ENCODE assay signal across 34 cellular contexts in genomic region chr5:86137297-86137696, GRCh38.
"Had no signal": no experiment of that assay in that cellular context is flagged by ENCODE, and none has a peak within 500 bp of the region (broad histone marks: within the 10 kb centered on the region; RNA-seq: fewer than 3 reads in every experiment).

No MANE protein-coding gene starts in this region.

- ATAC-seq: activated CD8-positive, alpha-beta memory T cell treated with anti-CD3 and anti-CD28 coated beads, Interleukin-2, amount 10 ng/mL, durations not matched to agents 7 days and 5 days; activated T-cell treated with anti-CD3 and anti-CD28 coated beads, Interleukin-2, amount 50 U/mL, for 72 hours; activated T-helper 17 cell treated with anti-CD3 and anti-CD28 coated beads, Interleukin-2, amount 50 U/mL, for 72 hours had no signal

- H3K4me1 Mint-ChIP-seq: activated CD4-positive, alpha-beta memory T cell treated with anti-CD3 and anti-CD28 coated beads, Interleukin-2, amount 10 ng/mL, durations not matched to agents 7 days and 5 days; activated CD8-positive, alpha-beta memory T cell treated with anti-CD3 and anti-CD28 coated beads, Interleukin-2, amount 10 ng/mL, durations not matched to agents 7 days and 5 days; activated naive CD8-positive, alpha-beta T cell treated with anti-CD3 and anti-CD28 coated beads for 36 hours; activated T-helper 17 cell treated with anti-CD3 and anti-CD28 coated beads, Interleukin-2, amount 50 U/mL, for 72 hours; central memory CD8-positive, alpha-beta T cell had no signal

- H3K4me3 ChIP-seq: colonic mucosa, MG63 had no signal

- DNase-seq: activated CD4-positive, alpha-beta memory T cell treated with anti-CD3 and anti-CD28 coated beads, Interleukin-2, amount 10 ng/mL, durations not matched to agents 7 days and 5 days; activated CD4-positive, alpha-beta T cell treated with anti-CD3 and anti-CD28 coated beads for 1 hour; activated CD4-positive, alpha-beta T cell treated with anti-CD3 and anti-CD28 coated beads for 48 hours; activated CD4-positive, CD25-positive, alpha-beta regulatory T cell; activated CD8-positive, alpha-beta memory T cell treated with anti-CD3 and anti-CD28 coated beads for 24 hours; activated CD8-positive, alpha-beta memory T cell treated with anti-CD3 and anti-CD28 coated beads, Interleukin-2, amount 10 ng/mL, durations not matched to agents 7 days and 5 days; activated effector memory CD4-positive, alpha-beta T cell treated with anti-CD3 and anti-CD28 coated beads, Interleukin-2, amount 50 U/mL, for 16 hours; activated naive CD4-positive, alpha-beta T cell; activated naive CD4-positive, alpha-beta T cell treated with anti-CD3 and anti-CD28 coated beads, Interleukin-2, amount 50 U/mL, for 16 hours; activated naive CD8-positive, alpha-beta T cell treated with anti-CD3 and anti-CD28 coated beads for 36 hours; activated T-cell treated with anti-CD3 and anti-CD28 coated beads, Interleukin-2, amount 50 U/mL, for 1 hour; activated T-cell treated with anti-CD3 and anti-CD28 coated beads, Interleukin-2, amount 50 U/mL, for 72 hours; amniotic stem cell; aorta; brain microvascular endothelial cell; colonic mucosa; Kasumi-1; MG63; NCI-H1048; NCI-H1105 treated with DMSO at 0.1 percent for 48 hours; NCI-H1436; NCI-H1694; NCI-H1930; NCI-H2081 treated with DMSO at 0.1 percent for 48 hours; NCI-H226; NCI-H524 treated with DMSO at 0.1 percent for 48 hours; Right ventricle myocardium superior; SW 1271; T-helper 1 cell; T-helper 2 cell; T-helper 9 cell had no signal

- H3K9me3 ChIP-seq: colonic mucosa, MG63 had no signal

- H3K27ac Mint-ChIP-seq: activated CD4-positive, alpha-beta memory T cell treated with anti-CD3 and anti-CD28 coated beads, Interleukin-2, amount 10 ng/mL, durations not matched to agents 7 days and 5 days; activated CD8-positive, alpha-beta memory T cell treated with anti-CD3 and anti-CD28 coated beads, Interleukin-2, amount 10 ng/mL, durations not matched to agents 7 days and 5 days; activated naive CD8-positive, alpha-beta T cell treated with anti-CD3 and anti-CD28 coated beads for 36 hours; activated T-cell treated with anti-CD3 and anti-CD28 coated beads, Interleukin-2, amount 50 U/mL, for 72 hours; activated T-helper 17 cell treated with anti-CD3 and anti-CD28 coated beads, Interleukin-2, amount 50 U/mL, for 72 hours had no signal

- H3K36me3 ChIP-seq: brain microvascular endothelial cell, colonic mucosa, MG63 had no signal

- H3K9me3 Mint-ChIP-seq: activated CD4-positive, alpha-beta memory T cell treated with anti-CD3 and anti-CD28 coated beads, Interleukin-2, amount 10 ng/mL, durations not matched to agents 7 days and 5 days; activated T-cell treated with anti-CD3 and anti-CD28 coated beads, Interleukin-2, amount 50 U/mL, for 72 hours; activated T-helper 17 cell treated with anti-CD3 and anti-CD28 coated beads, Interleukin-2, amount 50 U/mL, for 72 hours had no signal

- H3K27ac ChIP-seq: brain microvascular endothelial cell, colonic mucosa, VCaP had no signal

- H3K36me3 Mint-ChIP-seq: activated CD8-positive, alpha-beta memory T cell treated with anti-CD3 and anti-CD28 coated beads, Interleukin-2, amount 10 ng/mL, durations not matched to agents 7 days and 5 days; activated naive CD8-positive, alpha-beta T cell treated with anti-CD3 and anti-CD28 coated beads for 36 hours had no signal

- H3K4me1 ChIP-seq: colonic mucosa had no signal

- H3K4me3 Mint-ChIP-seq: activated CD4-positive, alpha-beta memory T cell treated with anti-CD3 and anti-CD28 coated beads, Interleukin-2, amount 10 ng/mL, durations not matched to agents 7 days and 5 days; activated CD8-positive, alpha-beta memory T cell treated with anti-CD3 and anti-CD28 coated beads, Interleukin-2, amount 10 ng/mL, durations not matched to agents 7 days and 5 days; activated naive CD8-positive, alpha-beta T cell treated with anti-CD3 and anti-CD28 coated beads for 36 hours; activated T-cell treated with anti-CD3 and anti-CD28 coated beads, Interleukin-2, amount 50 U/mL, for 72 hours; activated T-helper 17 cell treated with anti-CD3 and anti-CD28 coated beads, Interleukin-2, amount 50 U/mL, for 72 hours; central memory CD8-positive, alpha-beta T cell had no signal

- H3K27me3 ChIP-seq: brain microvascular endothelial cell, colonic mucosa, MG63 had no signal

- H3K27me3 Mint-ChIP-seq: activated CD4-positive, alpha-beta memory T cell treated with anti-CD3 and anti-CD28 coated beads, Interleukin-2, amount 10 ng/mL, durations not matched to agents 7 days and 5 days; activated CD8-positive, alpha-beta memory T cell treated with anti-CD3 and anti-CD28 coated beads, Interleukin-2, amount 10 ng/mL, durations not matched to agents 7 days and 5 days; activated naive CD8-positive, alpha-beta T cell treated with anti-CD3 and anti-CD28 coated beads for 36 hours; activated T-helper 17 cell treated with anti-CD3 and anti-CD28 coated beads, Interleukin-2, amount 50 U/mL, for 72 hours; central memory CD8-positive, alpha-beta T cell had no signal
